Comparison of ENCODE assay signal across 2 cellular contexts in the genomic region with DNA sequence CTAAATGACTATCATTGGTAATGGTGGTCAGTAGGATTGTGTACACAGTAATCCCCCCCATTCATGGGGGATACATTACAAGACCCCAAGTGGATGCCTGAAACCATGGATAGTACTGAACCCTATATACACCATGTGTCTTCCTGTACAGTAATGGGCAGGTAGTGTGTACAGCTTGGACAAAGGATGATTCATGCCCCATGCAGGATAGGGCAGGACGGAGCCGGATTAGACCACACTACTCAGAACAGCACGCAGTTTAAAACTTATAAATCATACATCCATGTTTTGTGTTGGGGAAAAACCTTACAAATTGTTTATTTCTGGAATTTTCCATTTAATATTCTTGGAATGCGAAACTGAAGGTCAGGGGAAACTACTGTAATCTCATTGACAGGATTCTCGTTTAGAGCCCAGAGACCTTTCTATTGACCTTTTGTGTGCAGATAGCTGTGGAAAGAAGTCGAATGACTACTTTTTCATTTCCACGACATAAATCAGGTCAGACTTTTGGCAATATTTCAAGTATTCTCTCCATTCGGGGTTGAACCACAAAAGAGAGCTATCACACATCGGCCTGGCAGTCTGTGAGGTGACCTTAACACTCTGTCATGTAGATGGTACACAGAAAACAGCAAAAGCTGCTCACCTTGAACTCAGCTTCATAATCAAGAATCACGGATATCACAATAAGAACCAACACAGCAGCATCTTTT.
TF ChIP-seq lines count a peak whose summit lies in the region.

No MANE protein-coding gene starts in this region.

TF ChIP-seq in SK-N-SH, 30 proteins besides CTCF, POLR2A, EP300 and RAD21 (continues in another document):
- TF ChIP-seq ELF1 (IDR thresholded peaks at IDR 0.05) (no peak), RXRA (IDR thresholded peaks at IDR 0.05; ENCODE audit: borderline replicate concordance, low read depth) (no peak), TEAD4 (IDR thresholded peaks at IDR 0.05; ENCODE audit: borderline replicate concordance, insufficient read depth) (no peak), FOXM1 (IDR thresholded peaks at IDR 0.05; ENCODE audit: low read depth) (no peak), MXI1 (IDR thresholded peaks at IDR 0.05; ENCODE audit: low read depth, low read length) (no peak), TCF12 (IDR thresholded peaks at IDR 0.05) (no peak), TAF1 (IDR thresholded peaks at IDR 0.05; ENCODE audit: borderline replicate concordance, low read depth, low read length) (no peak), GATA2 (CRISPR knock-in tag; IDR thresholded peaks at IDR 0.05) (no peak), CHD2 (IDR thresholded peaks at IDR 0.05; ENCODE audit: low read length, partially characterized antibody) (no peak), POLR2AphosphoS5 (IDR thresholded peaks at IDR 0.05; ENCODE audit: low read depth, low read length) (no peak), NFIC (IDR thresholded peaks at IDR 0.05; ENCODE audit: borderline replicate concordance) (peak; percentile 31; the same call in 1 of the 2 replicates), JUND (IDR thresholded peaks at IDR 0.05) (no peak), FOXJ3 (CRISPR knock-in tag; IDR thresholded peaks at IDR 0.05) (no peak), EZH2phosphoT487 (IDR thresholded peaks at IDR 0.05; ENCODE audit: borderline replicate concordance, low read depth) (no peak), MEF2A (IDR thresholded peaks at IDR 0.05; ENCODE audit: borderline replicate concordance, low read depth) (no peak), GABPA (IDR thresholded peaks at IDR 0.05; ENCODE audit: low read depth) (no peak)
- TF ChIP-seq, protein P1, sequence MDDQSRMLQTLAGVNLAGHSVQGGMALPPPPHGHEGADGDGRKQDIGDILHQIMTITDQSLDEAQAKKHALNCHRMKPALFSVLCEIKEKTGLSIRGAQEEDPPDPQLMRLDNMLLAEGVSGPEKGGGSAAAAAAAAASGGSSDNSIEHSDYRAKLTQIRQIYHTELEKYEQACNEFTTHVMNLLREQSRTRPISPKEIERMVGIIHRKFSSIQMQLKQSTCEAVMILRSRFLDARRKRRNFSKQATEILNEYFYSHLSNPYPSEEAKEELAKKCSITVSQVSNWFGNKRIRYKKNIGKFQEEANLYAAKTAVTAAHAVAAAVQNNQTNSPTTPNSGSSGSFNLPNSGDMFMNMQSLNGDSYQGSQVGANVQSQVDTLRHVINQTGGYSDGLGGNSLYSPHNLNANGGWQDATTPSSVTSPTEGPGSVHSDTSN (IDR thresholded peaks at IDR 0.05), result peak; percentile 48; the same call in 1 of the 2 replicates
- TF ChIP-seq, protein P2, sequence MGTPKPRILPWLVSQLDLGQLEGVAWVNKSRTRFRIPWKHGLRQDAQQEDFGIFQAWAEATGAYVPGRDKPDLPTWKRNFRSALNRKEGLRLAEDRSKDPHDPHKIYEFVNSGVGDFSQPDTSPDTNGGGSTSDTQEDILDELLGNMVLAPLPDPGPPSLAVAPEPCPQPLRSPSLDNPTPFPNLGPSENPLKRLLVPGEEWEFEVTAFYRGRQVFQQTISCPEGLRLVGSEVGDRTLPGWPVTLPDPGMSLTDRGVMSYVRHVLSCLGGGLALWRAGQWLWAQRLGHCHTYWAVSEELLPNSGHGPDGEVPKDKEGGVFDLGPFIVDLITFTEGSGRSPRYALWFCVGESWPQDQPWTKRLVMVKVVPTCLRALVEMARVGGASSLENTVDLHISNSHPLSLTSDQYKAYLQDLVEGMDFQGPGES (IDR thresholded peaks at IDR 0.05; ENCODE audit: low read depth, low read length), result no peak
- TF ChIP-seq, protein P3, sequence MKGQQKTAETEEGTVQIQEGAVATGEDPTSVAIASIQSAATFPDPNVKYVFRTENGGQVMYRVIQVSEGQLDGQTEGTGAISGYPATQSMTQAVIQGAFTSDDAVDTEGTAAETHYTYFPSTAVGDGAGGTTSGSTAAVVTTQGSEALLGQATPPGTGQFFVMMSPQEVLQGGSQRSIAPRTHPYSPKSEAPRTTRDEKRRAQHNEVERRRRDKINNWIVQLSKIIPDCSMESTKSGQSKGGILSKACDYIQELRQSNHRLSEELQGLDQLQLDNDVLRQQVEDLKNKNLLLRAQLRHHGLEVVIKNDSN (IDR thresholded peaks at IDR 0.05; ENCODE audit: borderline replicate concordance, low read depth), result no peak
- TF ChIP-seq, protein P4, sequence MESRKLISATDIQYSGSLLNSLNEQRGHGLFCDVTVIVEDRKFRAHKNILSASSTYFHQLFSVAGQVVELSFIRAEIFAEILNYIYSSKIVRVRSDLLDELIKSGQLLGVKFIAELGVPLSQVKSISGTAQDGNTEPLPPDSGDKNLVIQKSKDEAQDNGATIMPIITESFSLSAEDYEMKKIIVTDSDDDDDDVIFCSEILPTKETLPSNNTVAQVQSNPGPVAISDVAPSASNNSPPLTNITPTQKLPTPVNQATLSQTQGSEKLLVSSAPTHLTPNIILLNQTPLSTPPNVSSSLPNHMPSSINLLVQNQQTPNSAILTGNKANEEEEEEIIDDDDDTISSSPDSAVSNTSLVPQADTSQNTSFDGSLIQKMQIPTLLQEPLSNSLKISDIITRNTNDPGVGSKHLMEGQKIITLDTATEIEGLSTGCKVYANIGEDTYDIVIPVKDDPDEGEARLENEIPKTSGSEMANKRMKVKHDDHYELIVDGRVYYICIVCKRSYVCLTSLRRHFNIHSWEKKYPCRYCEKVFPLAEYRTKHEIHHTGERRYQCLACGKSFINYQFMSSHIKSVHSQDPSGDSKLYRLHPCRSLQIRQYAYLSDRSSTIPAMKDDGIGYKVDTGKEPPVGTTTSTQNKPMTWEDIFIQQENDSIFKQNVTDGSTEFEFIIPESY (IDR thresholded peaks at IDR 0.05; ENCODE audit: borderline replicate concordance, low read depth), result no peak
- TF ChIP-seq, protein P5, sequence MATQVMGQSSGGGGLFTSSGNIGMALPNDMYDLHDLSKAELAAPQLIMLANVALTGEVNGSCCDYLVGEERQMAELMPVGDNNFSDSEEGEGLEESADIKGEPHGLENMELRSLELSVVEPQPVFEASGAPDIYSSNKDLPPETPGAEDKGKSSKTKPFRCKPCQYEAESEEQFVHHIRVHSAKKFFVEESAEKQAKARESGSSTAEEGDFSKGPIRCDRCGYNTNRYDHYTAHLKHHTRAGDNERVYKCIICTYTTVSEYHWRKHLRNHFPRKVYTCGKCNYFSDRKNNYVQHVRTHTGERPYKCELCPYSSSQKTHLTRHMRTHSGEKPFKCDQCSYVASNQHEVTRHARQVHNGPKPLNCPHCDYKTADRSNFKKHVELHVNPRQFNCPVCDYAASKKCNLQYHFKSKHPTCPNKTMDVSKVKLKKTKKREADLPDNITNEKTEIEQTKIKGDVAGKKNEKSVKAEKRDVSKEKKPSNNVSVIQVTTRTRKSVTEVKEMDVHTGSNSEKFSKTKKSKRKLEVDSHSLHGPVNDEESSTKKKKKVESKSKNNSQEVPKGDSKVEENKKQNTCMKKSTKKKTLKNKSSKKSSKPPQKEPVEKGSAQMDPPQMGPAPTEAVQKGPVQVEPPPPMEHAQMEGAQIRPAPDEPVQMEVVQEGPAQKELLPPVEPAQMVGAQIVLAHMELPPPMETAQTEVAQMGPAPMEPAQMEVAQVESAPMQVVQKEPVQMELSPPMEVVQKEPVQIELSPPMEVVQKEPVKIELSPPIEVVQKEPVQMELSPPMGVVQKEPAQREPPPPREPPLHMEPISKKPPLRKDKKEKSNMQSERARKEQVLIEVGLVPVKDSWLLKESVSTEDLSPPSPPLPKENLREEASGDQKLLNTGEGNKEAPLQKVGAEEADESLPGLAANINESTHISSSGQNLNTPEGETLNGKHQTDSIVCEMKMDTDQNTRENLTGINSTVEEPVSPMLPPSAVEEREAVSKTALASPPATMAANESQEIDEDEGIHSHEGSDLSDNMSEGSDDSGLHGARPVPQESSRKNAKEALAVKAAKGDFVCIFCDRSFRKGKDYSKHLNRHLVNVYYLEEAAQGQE (IDR thresholded peaks at IDR 0.05; ENCODE audit: low read depth, low read length), result no peak

TF ChIP-seq in endothelial cell of umbilical vein, 7 proteins besides CTCF, POLR2A, EP300 and RAD21:
- TF ChIP-seq GATA2 (IDR thresholded peaks at IDR 0.05; ENCODE audit: insufficient read depth, insufficient read length, low read depth, low read length) (no peak), FOS (IDR thresholded peaks at IDR 0.05; ENCODE audit: borderline replicate concordance, insufficient read depth, low read length) (peak; percentile 45)
